8 cellular contexts compared by ENCODE assay signal in the genomic region with DNA sequence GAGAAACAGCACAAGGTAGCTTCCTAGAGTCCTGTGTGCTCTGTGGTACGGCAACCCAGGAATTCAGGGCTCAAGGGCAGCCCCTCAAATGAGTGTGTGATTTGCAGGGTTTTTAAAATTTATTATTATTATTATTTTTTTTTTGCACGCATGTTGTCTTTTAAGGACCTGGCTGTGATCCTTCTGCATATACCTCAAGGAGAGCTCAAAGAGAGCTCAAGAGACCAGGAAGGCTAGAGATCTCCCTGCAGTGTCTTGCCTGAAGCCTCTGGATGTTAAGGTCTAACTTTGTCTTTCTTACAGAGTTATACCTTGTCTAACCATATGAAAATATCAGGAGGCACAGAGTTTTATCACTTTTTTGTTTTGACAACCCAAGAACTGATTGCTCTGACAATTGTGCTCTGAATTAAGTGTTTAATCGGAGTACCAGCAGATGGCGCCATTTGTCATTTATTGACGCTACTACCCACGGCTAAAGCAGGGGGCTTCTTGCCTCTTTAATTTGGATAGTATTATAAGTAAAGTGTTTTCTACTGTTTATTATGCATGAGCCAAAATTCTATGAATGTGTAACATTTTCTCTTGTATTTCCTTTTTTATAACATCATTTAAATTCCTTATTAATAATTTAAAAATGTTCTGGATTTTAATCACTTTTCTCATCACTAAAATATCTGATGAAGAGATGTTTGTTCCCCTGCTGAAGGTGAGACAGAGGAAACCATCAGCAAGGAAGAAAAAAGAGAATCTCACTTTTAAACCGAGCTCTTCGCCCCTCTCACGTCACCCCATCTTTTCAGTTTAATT. TPM values are rescaled to one million over a fixed set of nuclear protein-coding genes. Genes with fewer than 3 reads are reported as not detected.
DNase-seq lines count a peak whose midpoint lies in the region; ATAC-seq and TF ChIP-seq lines count a peak whose summit lies in the region.

No MANE protein-coding gene starts in this region.

- DNase-seq in GM06990 (ENCODE audit: extremely low read depth, insufficient read length) (peak; percentile 31), NCI-H345 (lab: John Stamatoyannopoulos, UW) (peak; percentile 73), coronary artery (ENCODE audit: low spot score) (no peak), lung microvascular endothelial cell (ENCODE audit: low read depth in 2 of 2) (peak; percentile 61 to 80)
- peak; percentile 52 to 63 for DNase-seq in activated CD4-positive, alpha-beta T cell treated with anti-CD3 and anti-CD28 coated beads for 4 hours
- DNase-seq in stimulated activated CD8-positive, alpha-beta memory T cell treated with anti-CD3 and anti-CD28 coated beads, Interleukin-2, amount 100 ng/mL, for 48 hours (ENCODE audit: low read depth in 2 of 2) = peak; percentile 8 to 32

- TF ChIP-seq CTCF in GM06990 (IDR thresholded peaks at IDR 0.05; ENCODE audit: insufficient read depth, low read length, poor library complexity, severe bottlenecking) (peak; percentile 67), coronary artery (IDR thresholded peaks at IDR 0.05) (peak; percentile 78)

- H3K27me3 ChIP-seq in GM06990 (replicated peaks; ENCODE audit: control insufficient read depth, insufficient read depth, low read length) = no peaks in the 10 kb centered on the region; the same call in 1 of the 2 replicates

- H3K27ac ChIP-seq in coronary artery = no peak overlapping the region

- H3K4me3 ChIP-seq in GM06990 (replicated peaks; ENCODE audit: low read depth, low read length) (no peak overlapping the region), coronary artery (no peak overlapping the region)

- ATAC-seq in HG02884 (IDR thresholded peaks at IDR 0.05; ENCODE audit: unreplicated experiment) (peak; percentile 70), HG03095 (IDR thresholded peaks at IDR 0.05; ENCODE audit: unreplicated experiment) (no peak)

- no peaks in the 10 kb centered on the region for H3K36me3 ChIP-seq in GM06990 (ENCODE audit: control insufficient read depth, insufficient read depth, low read length)

RNA-seq across cellular contexts. Expression of a gene that starts 35.8 kb away (rescaled TPM):
- 12.4 and 13.5 TPM in 2 replicates for total RNA-seq in lung microvascular endothelial cell
